ENCODE assay signal across 36 cellular contexts in the genomic region with DNA sequence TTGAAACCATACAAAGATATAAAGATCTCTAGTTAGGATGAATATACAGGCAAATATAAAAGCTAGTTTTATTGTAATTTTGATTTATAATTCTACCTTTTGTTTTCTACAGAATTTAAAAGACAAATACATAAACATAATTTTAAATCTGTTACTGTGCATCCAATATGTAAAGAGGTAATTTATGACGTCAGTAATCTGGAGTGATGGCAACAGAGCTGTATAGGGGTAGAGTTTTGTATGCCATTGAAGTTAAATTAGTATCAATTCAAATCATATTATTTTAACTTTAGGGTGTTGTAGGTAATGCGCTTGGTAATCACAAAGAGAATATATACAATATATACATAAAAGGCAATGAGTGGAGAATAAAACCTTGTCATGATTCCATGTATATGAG.
DNase-seq lines count a peak whose midpoint lies in the region; ATAC-seq, FAIRE-seq and TF ChIP-seq lines count a peak whose summit lies in the region.
"Had no signal": no experiment of that assay in that cellular context is flagged by ENCODE, and none has a peak within 500 bp of the region (broad histone marks: within the 10 kb centered on the region; RNA-seq: fewer than 3 reads in every experiment).

No MANE protein-coding gene starts in this region.

- H3K4me2 ChIP-seq in HepG2 (ENCODE audit: low read depth, low read length), result no peak overlapping the region
- H3K4me2 ChIP-seq: A549; BLaER1; BLaER1 treated with 17β-estradiol and CSF1 and Interleukin-3, amounts not matched to agents 10 nM and 100 nM had no signal

- H2AFZ ChIP-seq in HepG2 (ENCODE audit: low read length), result no peak overlapping the region

- H3K9ac ChIP-seq in HepG2 (ENCODE audit: insufficient read depth, low read depth, low read length) (no peak overlapping the region), kidney (ENCODE audit: low read length in 2 of 2) (no peak overlapping the region)
- H3K9ac ChIP-seq: BLaER1; BLaER1 treated with 17β-estradiol and CSF1 and Interleukin-3, amounts not matched to agents 10 nM and 100 nM had no signal

- H3K4me1 ChIP-seq in HepG2 (ENCODE audit: insufficient read depth, low read length), result no peaks in the 10 kb centered on the region
- no peaks in the 10 kb centered on the region for H3K4me1 ChIP-seq in right lobe of liver
- H3K4me1 ChIP-seq in kidney (ENCODE audit: control insufficient read depth in 1 of 2, insufficient read depth in 1 of 2, low read depth in 1 of 2, low read length in 2 of 2), result no peaks in the 10 kb centered on the region
- H3K4me1 ChIP-seq in sigmoid colon, result no peaks in the 10 kb centered on the region
- H3K4me1 ChIP-seq: A549; BLaER1; BLaER1 treated with 17β-estradiol and CSF1 and Interleukin-3, amounts not matched to agents 10 nM and 100 nM; Caco-2 had no signal

- H3K79me2 ChIP-seq in HepG2 (ENCODE audit: insufficient read depth, low read length), result no peaks in the 10 kb centered on the region

- CTCF ChIA-PET in HepG2 (lab: Yijun Ruan, JAX; ENCODE audit: low intra/inter-chr PET ratio, low total read pairs), result no interaction called here

- H3K9me3 ChIP-seq in HepG2 (ENCODE audit: low read length) (no peaks in the 10 kb centered on the region), right lobe of liver (no peaks in the 10 kb centered on the region), kidney (ENCODE audit: control insufficient read depth in 1 of 2, low read length in 2 of 2) (peaks cover 0 to 9% of the 10 kb centered on the region in 2 donors), sigmoid colon (peaks cover 0 to 3% (median 0%) of the 10 kb centered on the region in 4 donors)
- H3K9me3 ChIP-seq: A549, BE2C, Caco-2 had no signal

- DNase-seq in HepG2 (ENCODE audit: low spot score), result no peak
- DNase-seq in right lobe of liver, result no peak
- no peak for DNase-seq in frontal cortex (ENCODE audit: low spot score in 2 of 2)
- no peak for DNase-seq in kidney
- no peak for DNase-seq in NCI-H1048 (lab: John Stamatoyannopoulos, UW)
- no peak for DNase-seq in sigmoid colon
- no peak for DNase-seq in immature natural killer cell
- DNase-seq: 8988T; ACHN; AML-193; BE2C; C1 segment of cervical spinal cord; Caco-2; Calu3; CD4-positive, alpha-beta memory T cell; CD4-positive, alpha-beta T cell; CD4-positive, CD25-positive, alpha-beta regulatory T cell; CD8-positive, alpha-beta memory T cell; CD8-positive, alpha-beta T cell; COR-L47; DMS 273 treated with DMSO at 0.1 percent for 48 hours; DMS153; DMS53; DMS79; DMS79 treated with DMSO at 0.1 percent for 48 hours; DND-41; EL had no signal

- TF ChIP-seq POLR2A in HepG2 (IDR thresholded peaks at IDR 0.05; ENCODE audit: insufficient read depth in 1 of 2, low read depth in 2 of 2, low read length in 2 of 2) (no peak), right lobe of liver (IDR thresholded peaks at IDR 0.05) (no peak), sigmoid colon (IDR thresholded peaks at IDR 0.05) (no peak)

- intact Hi-C loops in HepG2 (cut with micrococcal nuclease; ENCODE audit: unreplicated experiment) (no loop called here), right lobe of liver (cut with DNase I) (no loop called here), kidney (cut with DNase I) (no loop called here), sigmoid colon (cut with DNase I) (no loop called here)

- peaks cover 5 to 44% (median 14%) of the 10 kb centered on the region in 6 donors for H3K9me3 Mint-ChIP-seq in immature natural killer cell

- POLR2A ChIA-PET in HepG2 (lab: Yijun Ruan, JAX), result no interaction called here

- H3K36me3 ChIP-seq in HepG2 (replicated peaks in 1 of 2; ENCODE audit: control insufficient read depth in 1 of 2, insufficient read depth in 2 of 2, low read length in 2 of 2), result no peaks in the 10 kb centered on the region
- no peaks in the 10 kb centered on the region for H3K36me3 ChIP-seq in right lobe of liver
- H3K36me3 ChIP-seq in kidney (ENCODE audit: control insufficient read depth in 1 of 2, insufficient read depth in 2 of 2, low read length in 2 of 2), result no peaks in the 10 kb centered on the region
- H3K36me3 ChIP-seq in sigmoid colon, result no peaks in the 10 kb centered on the region
- H3K36me3 ChIP-seq: BE2C; BLaER1; BLaER1 treated with 17β-estradiol and CSF1 and Interleukin-3, amounts not matched to agents 10 nM and 100 nM had no signal

- H3K4me3 ChIP-seq in HepG2 (replicated peaks in 1 of 3; ENCODE audit: insufficient read depth in 1 of 3, low read depth in 2 of 3, low read length in 3 of 3), result no peak overlapping the region
- H3K4me3 ChIP-seq in right lobe of liver, result no peak overlapping the region
- no peak overlapping the region for H3K4me3 ChIP-seq in kidney (ENCODE audit: low read length in 2 of 2)
- H3K4me3 ChIP-seq in sigmoid colon, result no peak overlapping the region
- H3K4me3 ChIP-seq: A549; BLaER1; BLaER1 treated with 17β-estradiol and CSF1 and Interleukin-3, amounts not matched to agents 10 nM and 100 nM had no signal

- peaks cover 0 to 5% (median 0%) of the 10 kb centered on the region in 3 donors for H3K27me3 Mint-ChIP-seq in immature natural killer cell (ENCODE audit: low read depth in 3 of 3)
- H3K27me3 Mint-ChIP-seq: CD4-positive, alpha-beta memory T cell; CD4-positive, alpha-beta T cell; CD4-positive, CD25-positive, alpha-beta regulatory T cell; CD8-positive, alpha-beta memory T cell had no signal

- no peak overlapping the region for H3K27ac Mint-ChIP-seq in immature natural killer cell
- H3K27ac Mint-ChIP-seq: B cell; CD14-positive monocyte; CD4-positive, alpha-beta memory T cell; CD4-positive, alpha-beta T cell; CD4-positive, CD25-positive, alpha-beta regulatory T cell; CD8-positive, alpha-beta T cell had no signal

- no peaks in the 10 kb centered on the region for H3K36me3 Mint-ChIP-seq in immature natural killer cell
- H3K36me3 Mint-ChIP-seq: CD14-positive monocyte; CD4-positive, alpha-beta memory T cell; CD4-positive, CD25-positive, alpha-beta regulatory T cell; CD8-positive, alpha-beta memory T cell; CD8-positive, alpha-beta T cell had no signal

- ATAC-seq in HepG2 (no peak), right lobe of liver (no peak)
- ATAC-seq: A549; CD8-positive, alpha-beta T cell had no signal

- no peak for TF ChIP-seq CTCF in HepG2 (CRISPR knock-in tag; IDR thresholded peaks at IDR 0.05)
- no peak for TF ChIP-seq CTCF in right lobe of liver (IDR thresholded peaks at IDR 0.05)
- TF ChIP-seq CTCF in kidney (IDR thresholded peaks at IDR 0.05; ENCODE audit: borderline replicate concordance, extremely low read depth, insufficient read depth), result no peak
- no peak for TF ChIP-seq CTCF in sigmoid colon (IDR thresholded peaks at IDR 0.05)

- no TSS peak for BruUV-seq in HepG2 (replicated peaks; lab: Mats Ljungman, UMichigan)

- H3K4me1 Mint-ChIP-seq in immature natural killer cell, result no peaks in the 10 kb centered on the region
- H3K4me1 Mint-ChIP-seq: B cell; CD14-positive monocyte; CD4-positive, alpha-beta memory T cell; CD4-positive, CD25-positive, alpha-beta regulatory T cell; CD8-positive, alpha-beta memory T cell had no signal

- WGBS in HepG2 (ENCODE audit: low lambda C conversion rate), result 22% methylated on average over 2 of the region's 2 CpGs
- 45% methylated on average over 2 of the region's 2 CpGs for WGBS in right lobe of liver (ENCODE audit: insufficient coverage, low coverage, low lambda C conversion rate, missing lambda C conversion rate)
- WGBS in sigmoid colon, 2 donors, result 72 to 92% methylated on average over 2 of the region's 2 CpGs

- no peaks in the 10 kb centered on the region for H4K20me1 ChIP-seq in HepG2 (ENCODE audit: insufficient read depth, low read length)
- H4K20me1 ChIP-seq: BLaER1; BLaER1 treated with 17β-estradiol and CSF1 and Interleukin-3, amounts not matched to agents 10 nM and 100 nM had no signal

- in situ Hi-C loops in HepG2 (cut with HindIII; ENCODE audit: extremely low pct_ligation_motif_present, low pct_unique_long_range_greater_than_20kb), result no loop called here

- H3K4me3 Mint-ChIP-seq in immature natural killer cell, result no peak overlapping the region
- H3K4me3 Mint-ChIP-seq: B cell; CD14-positive monocyte; CD4-positive, alpha-beta memory T cell; CD4-positive, alpha-beta T cell; CD4-positive, CD25-positive, alpha-beta regulatory T cell; CD8-positive, alpha-beta memory T cell; CD8-positive, alpha-beta T cell had no signal

- TF ChIP-seq EP300 in HepG2 (IDR thresholded peaks at IDR 0.05; ENCODE audit: low read depth in 2 of 2, low read length in 2 of 2), result no peak
- no peak for TF ChIP-seq EP300 in HepG2 (CRISPR knock-in tag; IDR thresholded peaks at IDR 0.05; ENCODE audit: borderline replicate concordance)
- TF ChIP-seq EP300 in sigmoid colon (IDR thresholded peaks at IDR 0.05), result no peak

- no peak for TF ChIP-seq RAD21 in HepG2 (CRISPR knock-in tag; IDR thresholded peaks at IDR 0.05)

- H3K27ac ChIP-seq in HepG2 (ENCODE audit: extremely low read length, insufficient read depth, low read length) (no peak overlapping the region), right lobe of liver (no peak overlapping the region), kidney (ENCODE audit: low read depth in 2 of 2, low read length in 2 of 2) (no peak overlapping the region), sigmoid colon (no peak overlapping the region)
- H3K27ac ChIP-seq: 22Rv1; A549; BLaER1; BLaER1 treated with 17β-estradiol and CSF1 and Interleukin-3, amounts not matched to agents 10 nM and 100 nM; C4-2B had no signal

- no peaks in the 10 kb centered on the region for H3K27me3 ChIP-seq in HepG2 (ENCODE audit: control insufficient read depth in 1 of 2, insufficient read depth in 2 of 2, low read length in 2 of 2)
- no peaks in the 10 kb centered on the region for H3K27me3 ChIP-seq in right lobe of liver
- no peaks in the 10 kb centered on the region for H3K27me3 ChIP-seq in sigmoid colon
- H3K27me3 ChIP-seq: BE2C; BLaER1; BLaER1 treated with 17β-estradiol and CSF1 and Interleukin-3, amounts not matched to agents 10 nM and 100 nM had no signal

- FAIRE-seq in HepG2 (lab: Jason Lieb, UNC), result no peak
- FAIRE-seq in A204.1 (lab: Jason Lieb, UNC), result peak; percentile 39
- FAIRE-seq in frontal cortex (lab: Jason Lieb, UNC), result peak; percentile 3
- peak; percentile 38 for FAIRE-seq in kidney (lab: Jason Lieb, UNC)
- FAIRE-seq: A549, D721Med had no signal

TF ChIP-seq in HepG2, 621 proteins besides CTCF, POLR2A, EP300 and RAD21:
- TF ChIP-seq REPIN1 (CRISPR knock-in tag; IDR thresholded peaks at IDR 0.05; ENCODE audit: borderline replicate concordance, low read depth), result no peak
- peak; percentile 83 for TF ChIP-seq ATF7 (IDR thresholded peaks at IDR 0.05)
- TF ChIP-seq ATF7 (CRISPR knock-in tag; IDR thresholded peaks at IDR 0.05), result no peak
- no peak for TF ChIP-seq ZNF143 (CRISPR knock-in tag; IDR thresholded peaks at IDR 0.05)
- TF ChIP-seq MIER3 (CRISPR knock-in tag; IDR thresholded peaks at IDR 0.05; ENCODE audit: borderline replicate concordance), result no peak
- TF ChIP-seq ZNF724P (CRISPR knock-in tag; IDR thresholded peaks at IDR 0.05; ENCODE audit: borderline replicate concordance), result no peak
- TF ChIP-seq HCFC1 (IDR thresholded peaks at IDR 0.05; ENCODE audit: low read depth, low read length), result no peak
- peak; percentile 86 for TF ChIP-seq CREB1 (IDR thresholded peaks at IDR 0.05)
- TF ChIP-seq CREB1 (CRISPR knock-in tag; IDR thresholded peaks at IDR 0.05), result no peak
